ENCODE assay signal across 8 cellular contexts in genomic region chr6:13395272-13396237, GRCh38.
DNase-seq lines count a peak whose midpoint lies in the region; ATAC-seq lines count a peak whose summit lies in the region.

No MANE protein-coding gene starts in this region.

- H3K56ac ChIP-seq in mesendoderm (ENCODE audit: low read length) = peak overlapping the region; percentile 7

- no peak overlapping the region for H4K8ac ChIP-seq in mesendoderm (ENCODE audit: low read depth, low read length)

- H3K4me3 ChIP-seq in mesendoderm (ENCODE audit: low read length) = no peak overlapping the region

- no peak overlapping the region for H2AK5ac ChIP-seq in mesendoderm (ENCODE audit: low read length)

- H3K36me3 ChIP-seq in mesendoderm (ENCODE audit: control insufficient read depth, insufficient read depth, low read length) = no peaks in the 10 kb centered on the region

- H3K4me2 ChIP-seq in mesendoderm (ENCODE audit: low read length) = no peak overlapping the region

- H3K27ac ChIP-seq in mesendoderm (ENCODE audit: low read depth, low read length) = no peak overlapping the region

- WGBS in mesendoderm (ENCODE audit: extremely low coverage, insufficient coverage, low lambda C conversion rate) = no CpG with 5 or more reads among the region's 12 CpGs

- H3K9ac ChIP-seq in mesendoderm (ENCODE audit: low read length) = no peak overlapping the region

- peak; percentile 3 for DNase-seq in NCI-H510A treated with DMSO at 0.1 percent for 48 hours (lab: John Stamatoyannopoulos, UW)
- no peak for DNase-seq in NCI-H510A (lab: John Stamatoyannopoulos, UW)
- peak; percentile 42 for DNase-seq in NCI-H2171 treated with DMSO at 0.1 percent for 48 hours (lab: John Stamatoyannopoulos, UW)
- DNase-seq in dedifferentiated amniotic fluid mesenchymal stem cell (ENCODE audit: extremely low spot score) = peak; percentile 44
- peak; percentile 54 for DNase-seq in mesendoderm
- no peak for DNase-seq in stimulated activated CD8-positive, alpha-beta memory T cell treated with anti-CD3 and anti-CD28 coated beads, Interleukin-4, amount 100 ng/mL, for 48 hours
- no peak for DNase-seq in 8988T

- H2BK120ac ChIP-seq in mesendoderm (ENCODE audit: low read depth, low read length) = no peak overlapping the region

- no peak overlapping the region for H4K5ac ChIP-seq in mesendoderm (ENCODE audit: low read length)

- no peak overlapping the region for H2BK15ac ChIP-seq in mesendoderm (replicated peaks; ENCODE audit: low read depth)

- no peaks in the 10 kb centered on the region for H3K79me2 ChIP-seq in mesendoderm (ENCODE audit: control insufficient read depth, insufficient read depth, low read length)

- peak overlapping the region; percentile 43 for H3K18ac ChIP-seq in mesendoderm (ENCODE audit: low read length)

- no peak overlapping the region for H3K4ac ChIP-seq in mesendoderm (ENCODE audit: low read depth, low read length)

- no peak for ATAC-seq in GM19328 (IDR thresholded peaks at IDR 0.05; ENCODE audit: unreplicated experiment)

- no peaks in the 10 kb centered on the region for H3K4me1 ChIP-seq in mesendoderm (ENCODE audit: control insufficient read depth, low read depth, low read length)

- H3K27me3 ChIP-seq in mesendoderm (ENCODE audit: insufficient read depth, low read length, poor library complexity) = no peaks in the 10 kb centered on the region

- H3K79me1 ChIP-seq in mesendoderm (ENCODE audit: low read length) = no peaks in the 10 kb centered on the region

- H2BK5ac ChIP-seq in mesendoderm (ENCODE audit: low read length) = no peak overlapping the region

- H3K23ac ChIP-seq in mesendoderm (ENCODE audit: low read length) = no peak overlapping the region

Comparison
In these comparisons a context has a peak if more than half of its experiments do, and no peak if none do; other contexts are left out.
1. DNase-seq: peak in NCI-H510A treated with DMSO at 0.1 percent for 48 hours (single experiment), NCI-H2171 treated with DMSO at 0.1 percent for 48 hours (single experiment), dedifferentiated amniotic fluid mesenchymal stem cell (single experiment) and mesendoderm (single experiment); none in NCI-H510A (single experiment), stimulated activated CD8-positive, alpha-beta memory T cell treated with anti-CD3 and anti-CD28 coated beads, Interleukin-4, amount 100 ng/mL, for 48 hours (single experiment) and 8988T (single experiment).